Comparison of ENCODE assay signal across 1 cellular context in genomic region chr16:90077240-90077756, GRCh38.
A peak's percentile ranks its signal among the peaks of the same experiment; 100 is the strongest.
TF ChIP-seq lines count a peak whose summit lies in the region.

TSS of gene PRDM7 (minus strand) at chr16:90077331. CDS start at chr16:90075910, 1,421 bp downstream.

TF ChIP-seq in HepG2, 621 proteins besides CTCF, POLR2A, EP300 and RAD21 (continued from another document):
- TF ChIP-seq, protein P1, sequence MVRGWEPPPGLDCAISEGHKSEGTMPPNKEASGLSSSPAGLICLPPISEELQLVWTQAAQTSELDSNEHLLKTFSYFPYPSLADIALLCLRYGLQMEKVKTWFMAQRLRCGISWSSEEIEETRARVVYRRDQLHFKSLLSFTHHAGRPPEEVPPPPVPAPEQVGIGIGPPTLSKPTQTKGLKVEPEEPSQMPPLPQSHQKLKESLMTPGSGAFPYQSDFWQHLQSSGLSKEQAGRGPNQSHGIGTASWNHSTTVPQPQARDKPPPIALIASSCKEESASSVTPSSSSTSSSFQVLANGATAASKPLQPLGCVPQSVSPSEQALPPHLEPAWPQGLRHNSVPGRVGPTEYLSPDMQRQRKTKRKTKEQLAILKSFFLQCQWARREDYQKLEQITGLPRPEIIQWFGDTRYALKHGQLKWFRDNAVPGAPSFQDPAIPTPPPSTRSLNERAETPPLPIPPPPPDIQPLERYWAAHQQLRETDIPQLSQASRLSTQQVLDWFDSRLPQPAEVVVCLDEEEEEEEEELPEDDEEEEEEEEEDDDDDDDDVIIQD (CRISPR knock-in tag; IDR thresholded peaks at IDR 0.05; ENCODE audit: low read depth) = no peak
- TF ChIP-seq ZNF136 (CRISPR knock-in tag; IDR thresholded peaks at IDR 0.05; ENCODE audit: low read depth) (no peak), ZNF687 (CRISPR knock-in tag; IDR thresholded peaks at IDR 0.05) (0 out of 2 replicates have a peak, but pooled peaks have one; percentile 14), ZNF549 (CRISPR knock-in tag; IDR thresholded peaks at IDR 0.05) (no peak), ZSCAN20 (CRISPR knock-in tag; IDR thresholded peaks at IDR 0.05; ENCODE audit: borderline replicate concordance) (no peak), SP2 (CRISPR knock-in tag; IDR thresholded peaks at IDR 0.05) (peak; percentile 88), ZNF703 (CRISPR knock-in tag; IDR thresholded peaks at IDR 0.05; ENCODE audit: borderline replicate concordance) (no peak), NCOA2 (CRISPR knock-in tag; IDR thresholded peaks at IDR 0.05) (no peak), SP4 (CRISPR knock-in tag; IDR thresholded peaks at IDR 0.05) (peak; percentile 92), SP1 (IDR thresholded peaks at IDR 0.05) (no peak), SP1 (CRISPR knock-in tag; IDR thresholded peaks at IDR 0.05) (peak; percentile 80), TFDP1 (CRISPR knock-in tag; IDR thresholded peaks at IDR 0.05; ENCODE audit: borderline replicate concordance) (peak; percentile 29; the same call in 1 of the 2 replicates), SALL1 (CRISPR knock-in tag; IDR thresholded peaks at IDR 0.05) (peak; percentile 33; the same call in 1 of the 2 replicates), MED8 (CRISPR knock-in tag; IDR thresholded peaks at IDR 0.05; ENCODE audit: insufficient replicate concordance) (no peak)
- TF ChIP-seq, protein P2, sequence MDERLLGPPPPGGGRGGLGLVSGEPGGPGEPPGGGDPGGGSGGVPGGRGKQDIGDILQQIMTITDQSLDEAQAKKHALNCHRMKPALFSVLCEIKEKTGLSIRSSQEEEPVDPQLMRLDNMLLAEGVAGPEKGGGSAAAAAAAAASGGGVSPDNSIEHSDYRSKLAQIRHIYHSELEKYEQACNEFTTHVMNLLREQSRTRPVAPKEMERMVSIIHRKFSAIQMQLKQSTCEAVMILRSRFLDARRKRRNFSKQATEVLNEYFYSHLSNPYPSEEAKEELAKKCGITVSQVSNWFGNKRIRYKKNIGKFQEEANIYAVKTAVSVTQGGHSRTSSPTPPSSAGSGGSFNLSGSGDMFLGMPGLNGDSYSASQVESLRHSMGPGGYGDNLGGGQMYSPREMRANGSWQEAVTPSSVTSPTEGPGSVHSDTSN (CRISPR knock-in tag; IDR thresholded peaks at IDR 0.05) = peak; percentile 88
TF ChIP-seq in HepG2: peak in this region for 17.
